1 cellular context compared by ENCODE assay signal in genomic region chr12:120212301-120212700, GRCh38.
TF ChIP-seq lines count a peak whose summit lies in the region.

No MANE protein-coding gene starts in this region.

TF ChIP-seq in SK-N-SH, 30 proteins besides CTCF, POLR2A, EP300 and RAD21 (continued from another document):
- no peak for TF ChIP-seq PBX3 (IDR thresholded peaks at IDR 0.05)
- TF ChIP-seq JUND (IDR thresholded peaks at IDR 0.05) = no peak
- TF ChIP-seq REST (IDR thresholded peaks at IDR 0.05; ENCODE audit: low read depth, low read length) = no peak
- TF ChIP-seq MXI1 (IDR thresholded peaks at IDR 0.05; ENCODE audit: low read depth, low read length) = no peak
- TF ChIP-seq FOXJ3 (CRISPR knock-in tag; IDR thresholded peaks at IDR 0.05) = no peak
- no peak for TF ChIP-seq ELF1 (IDR thresholded peaks at IDR 0.05)
